ENCODE assay signal across 13 cellular contexts in the genomic region with DNA sequence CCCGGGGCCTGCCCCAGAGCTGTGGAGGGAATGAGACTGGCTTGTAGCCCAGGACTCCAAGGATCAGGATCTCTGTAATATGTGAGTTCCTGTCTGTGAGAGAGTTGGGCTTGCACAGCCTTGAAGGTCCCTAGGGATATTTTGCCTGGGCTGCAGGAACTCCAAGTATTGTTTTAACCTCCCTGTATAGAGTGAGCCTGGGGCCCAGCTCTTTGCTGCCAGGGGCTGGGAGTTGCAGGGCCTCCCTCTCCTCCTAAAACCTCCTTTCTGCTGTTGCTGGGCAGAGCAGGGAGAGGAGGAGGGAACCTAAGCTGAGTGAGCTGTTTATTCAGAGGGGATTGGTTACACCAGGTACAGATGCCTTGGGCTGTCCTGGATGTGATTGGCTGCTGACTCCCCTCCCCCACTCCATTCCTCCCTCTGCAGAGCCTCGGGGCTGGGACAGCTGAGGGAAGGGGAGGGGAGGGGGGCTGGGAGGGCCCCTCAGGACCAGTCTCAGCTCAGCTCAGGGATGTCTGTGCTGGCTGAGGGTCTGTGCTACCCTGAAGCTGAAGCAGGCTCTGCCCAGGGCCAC. TPM values are rescaled to one million over a fixed set of nuclear protein-coding genes. Genes with fewer than 3 reads are reported as not detected.
DNase-seq lines count a peak whose midpoint lies in the region; ATAC-seq and TF ChIP-seq lines count a peak whose summit lies in the region.
"Not testable (repeated sequence)": the region's sequence is repeated elsewhere in the genome, so short reads cannot be mapped to it uniquely, and the experiment has no call there.
"Had no signal": no experiment of that assay in that cellular context is flagged by ENCODE, and none has a peak within 500 bp of the region (broad histone marks: within the 10 kb centered on the region; RNA-seq: fewer than 3 reads in every experiment).

No MANE protein-coding gene starts in this region.

- not testable (repeated sequence) for H3K36me3 ChIP-seq in HUES6 (ENCODE audit: control insufficient read depth, insufficient read depth, low read length); SK-N-MC (ENCODE audit: insufficient read depth, low read length); gastroesophageal sphincter

- peaks cover 42% of the 10 kb centered on the region for H3K9me3 ChIP-seq in HUES6 (ENCODE audit: control insufficient read depth, insufficient read depth, low read depth, low read length)
- not testable (repeated sequence) for H3K9me3 ChIP-seq in SK-N-MC (ENCODE audit: low read depth, low read length); gastroesophageal sphincter

- DNase-seq in AG10803 (ENCODE audit: low read depth): peak; percentile 1
- DNase-seq in NCI-H446 (lab: John Stamatoyannopoulos, UW): peak; percentile 2 to 54
- DNase-seq in SK-N-MC (ENCODE audit: low read depth, low spot score): not testable (repeated sequence)
- DNase-seq in dedifferentiated amniotic fluid mesenchymal stem cell (ENCODE audit: extremely low spot score): peak; percentile 38
- DNase-seq in left kidney (ENCODE audit: low read depth, low spot score): peak; percentile 91
- DNase-seq in posterior vena cava (ENCODE audit: low spot score): peak; percentile 47

- ATAC-seq in gastroesophageal sphincter: peak; percentile 39

- not testable (repeated sequence) for H3K4me3 ChIP-seq in AG10803 (ENCODE audit: low read length); HUES6 (ENCODE audit: low read depth, low read length); gastroesophageal sphincter
- H3K4me3 ChIP-seq in SK-N-MC: peak overlapping the region; percentile 51

- WGBS in gastroesophageal sphincter (ENCODE audit: low coverage in 1 of 2), 2 donors: no CpG with 5 or more reads among the region's 2 CpGs

- H3K27me3 ChIP-seq in HUES6 (ENCODE audit: control insufficient read depth, insufficient read depth, low read length); gastroesophageal sphincter: not testable (repeated sequence)

- not testable (repeated sequence) for TF ChIP-seq POLR2A in gastroesophageal sphincter (IDR thresholded peaks at IDR 0.05)

- TF ChIP-seq EP300 in gastroesophageal sphincter (IDR thresholded peaks at IDR 0.05): not testable (repeated sequence)

- peaks cover 14% of the 10 kb centered on the region for H3K4me1 ChIP-seq in HUES6 (ENCODE audit: control insufficient read depth, insufficient read depth, low read length)
- H3K4me1 ChIP-seq in gastroesophageal sphincter: not testable (repeated sequence)

- TF ChIP-seq CTCF in AG10803 (conservative IDR thresholded peaks at IDR 0.05; ENCODE audit: low read length); gastroesophageal sphincter (IDR thresholded peaks at IDR 0.05): not testable (repeated sequence)

- peak overlapping the region; percentile 53 for H3K9ac ChIP-seq in HUES6 (ENCODE audit: low read length)
- not testable (repeated sequence) for H3K9ac ChIP-seq in SK-N-MC (ENCODE audit: insufficient read length)

- peak overlapping the region; percentile 80; the same call in 1 of the 2 replicates for H3K27ac ChIP-seq in HUES6 (ENCODE audit: low read depth, low read length)
- H3K27ac ChIP-seq in SK-N-MC: peak overlapping the region; percentile 90
- H3K27ac ChIP-seq in gastroesophageal sphincter: not testable (repeated sequence)

- intact Hi-C loops in posterior vena cava (cut with DNase I): not testable (repeated sequence)

RNA-seq across cellular contexts. Expression of gene ITIH6, which starts 23.6 kb away (rescaled TPM):
- total RNA-seq in gastroesophageal sphincter (under 1 TPM in 1 of 4 donors, not detected in 3; 0.07 TPM), posterior vena cava (not detected)
- total RNA-seq: lung microvascular endothelial cell; natural killer cell treated with Interleukin-12 subunit alpha and Interleukin-12 subunit beta and Interleukin-15 and Interleukin-18, amount 100 ng/mL, for 72 hours; right lobe of liver; T-helper 1 cell treated with Interleukin-12 subunit alpha and Interleukin-12 subunit beta and Interleukin-4 antibody, amounts not matched to agents 30 ng/mL and 1 ng/mL, for 36 hours; uterus had no signal

RNA-seq across cellular contexts. Expression of gene MAGED2, which starts 33.1 kb away (rescaled TPM):
- 100 to 1,000 TPM; 145 to 197 (median 178) TPM for total RNA-seq in gastroesophageal sphincter
- total RNA-seq in posterior vena cava: 100 to 1,000 TPM; 137 to 140 TPM
